In the genomic region with DNA sequence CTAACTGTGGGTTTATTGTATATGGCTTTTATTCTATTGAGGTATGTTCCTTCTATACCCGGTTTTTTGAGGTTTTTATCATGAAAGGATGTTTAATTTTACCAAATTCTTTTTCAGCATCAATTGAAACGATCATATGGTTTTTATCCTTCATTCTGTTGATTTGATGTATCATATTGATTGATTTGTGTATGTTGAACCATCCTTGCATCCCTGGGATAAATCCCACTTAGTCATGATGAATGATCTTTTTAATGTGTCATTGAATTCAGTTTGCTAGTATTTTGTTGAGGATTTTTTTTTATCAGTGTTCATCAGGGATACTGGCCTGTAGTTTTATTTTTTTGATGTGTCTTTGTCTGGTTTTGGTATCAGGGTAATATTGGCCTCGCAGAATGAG, we compare ENCODE assay signal across 4 cellular contexts. TPM values are rescaled to one million over a fixed set of nuclear protein-coding genes. Genes with fewer than 3 reads are reported as not detected.
DNase-seq lines count a peak whose midpoint lies in the region; ATAC-seq, FAIRE-seq and TF ChIP-seq lines count a peak whose summit lies in the region.
"Not testable (repeated sequence)": the region's sequence is repeated elsewhere in the genome, so short reads cannot be mapped to it uniquely, and the experiment has no call there.

No MANE protein-coding gene starts in this region.

- H3K27me3 ChIP-seq in K562 (ENCODE audit: control insufficient read depth in 2 of 2, insufficient read depth in 2 of 2, low read length in 2 of 2), result not testable (repeated sequence)

- not testable (repeated sequence) for H3K4me1 ChIP-seq in A549; K562 (replicated peaks in 1 of 2; ENCODE audit: control insufficient read depth in 2 of 2, insufficient read depth in 2 of 2, low read length in 2 of 2)

- not testable (repeated sequence) for H3K4me3 ChIP-seq in A549, K562

- H3K9me1 ChIP-seq in K562 (ENCODE audit: control insufficient read depth, insufficient read depth, low read length), result not testable (repeated sequence)

- not testable (repeated sequence) for H3K9ac ChIP-seq in K562 (ENCODE audit: insufficient read depth in 1 of 2, low read depth in 2 of 2, low read length in 2 of 2)

- H3K36me3 ChIP-seq in K562 (ENCODE audit: control insufficient read depth, insufficient read depth, low read length), result not testable (repeated sequence)

- CTCF ChIA-PET in A549 (lab: Yijun Ruan, JAX); K562 (lab: Yijun Ruan, JAX; ENCODE audit: low intra/inter-chr PET ratio): not testable (repeated sequence)

- H3K9me3 ChIP-seq in A549, result peaks cover 12% of the 10 kb centered on the region
- not testable (repeated sequence) for H3K9me3 ChIP-seq in K562 (replicated peaks; ENCODE audit: control insufficient read depth, insufficient read depth, low read depth, low read length)

- not testable (repeated sequence) for TF ChIP-seq CTCF in A549 (IDR thresholded peaks at IDR 0.05); K562 (IDR thresholded peaks at IDR 0.05 in 2 of 3, conservative IDR thresholded peaks at IDR 0.05 in 1 of 3; ENCODE audit: insufficient read depth in 2 of 3, low read depth in 1 of 3, low read length in 3 of 3)

- in situ Hi-C loops in K562 (cut with MboI), result not testable (repeated sequence)

- not testable (repeated sequence) for H2AFZ ChIP-seq in K562 (ENCODE audit: low read depth, low read length)

- H4K20me1 ChIP-seq in K562 (replicated peaks; ENCODE audit: control insufficient read depth, insufficient read depth, low read length), result not testable (repeated sequence)

- TF ChIP-seq EP300 in A549 (IDR thresholded peaks at IDR 0.05); K562 (IDR thresholded peaks at IDR 0.05; ENCODE audit: low read length): not testable (repeated sequence)

- H3K4me2 ChIP-seq in A549; K562 (ENCODE audit: insufficient read depth, low read length): not testable (repeated sequence)

- H3K79me2 ChIP-seq in K562 (ENCODE audit: control insufficient read depth, insufficient read depth, low read length), result not testable (repeated sequence)

- H3K27ac ChIP-seq in A549; K562 (ENCODE audit: extremely low read depth, low read depth, low read length): not testable (repeated sequence)

- 46% methylated on average over 3 of the region's 3 CpGs for WGBS in A549 (ENCODE audit: missing lambda C conversion rate)
- WGBS in K562 (ENCODE audit: insufficient coverage, low coverage, missing lambda C conversion rate), result 15% methylated on average over 3 of the region's 3 CpGs

- ATAC-seq in A549, K562: not testable (repeated sequence)

- not testable (repeated sequence) for TF ChIP-seq POLR2A in A549 (IDR thresholded peaks at IDR 0.05; ENCODE audit: low read length); K562 (conservative IDR thresholded peaks at IDR 0.05)

- intact Hi-C loops in K562 (cut with micrococcal nuclease), result not testable (repeated sequence)

- BruUV-seq in K562 (replicated peaks; lab: Mats Ljungman, UMichigan), result not testable (repeated sequence)

- DNase-seq in A549 (ENCODE audit: low read depth in 1 of 2, low spot score in 1 of 2); K562 (ENCODE audit: extremely low read depth in 1 of 4, low spot score in 3 of 4): not testable (repeated sequence)

- POLR2A ChIA-PET in A549 (lab: Yijun Ruan, JAX); K562 (lab: Yijun Ruan, JAX): not testable (repeated sequence)

- FAIRE-seq in A204.1 (lab: Jason Lieb, UNC) (peak; percentile 40), A549 (lab: Jason Lieb, UNC) (peak; percentile 23), G401.6 (lab: Jason Lieb, UNC) (peak; percentile 31)
- not testable (repeated sequence) for FAIRE-seq in K562 (lab: Jason Lieb, UNC)

- not testable (repeated sequence) for TF ChIP-seq RAD21 in A549 (conservative IDR thresholded peaks at IDR 0.05 in 1 of 2, IDR thresholded peaks at IDR 0.05 in 1 of 2); K562 (CRISPR knock-in tag; conservative IDR thresholded peaks at IDR 0.05 in 1 of 2, IDR thresholded peaks at IDR 0.05 in 1 of 2)

TF ChIP-seq in K562, 482 proteins besides CTCF, POLR2A, EP300 and RAD21:
- TF ChIP-seq TRIM24 (IDR thresholded peaks at IDR 0.05), result 0 out of 4 replicates have a peak, but pooled peaks of 1 of the 2 experiments have one; percentile 31
- peak; percentile 94 for TF ChIP-seq ZNF324 (CRISPR knock-in tag; IDR thresholded peaks at IDR 0.05)
- TF ChIP-seq MEIS2 (IDR thresholded peaks at IDR 0.05; ENCODE audit: partially characterized antibody), result peak; percentile 17
- TF ChIP-seq MAFG (tag; conservative IDR thresholded peaks at IDR 0.05), result 0 out of 2 replicates have a peak, but pooled peaks have one; percentile 7

RNA-seq across cellular contexts. Expression of a gene that starts 19.4 kb away (rescaled TPM):
- polyA plus RNA-seq in A549 (2011; rRNA removed) (40.2 and 44.3 TPM in 2 replicates), A549 (2017; fragmentation: RNase III; extraction: RNeasy Plus Mini Kit Qiagen cat#74134 plus additional on column Dnase treatment) (24.6 to 27.4 TPM (median 25.7 TPM) in 3 replicates), K562 (2011; rRNA removed) (37.3 and 59.5 TPM in 2 replicates), K562 (2014; fragmentation: Illumina TruSeq; extraction: Trizol) (31.4 and 44.8 TPM in 2 replicates), K562 (2014; fragmentation: Nextera tagmentation; extraction: Ambion mirVana) (10 to 100 TPM in 1 of 2 experiments, 1 to 10 TPM in 1; 8.2 to 11.1 TPM), K562 (2014; rRNA removed) (35.5 and 37.9 TPM in 2 replicates)
- 28.2 and 30.2 TPM in 2 replicates for polyA plus RNA-seq in A549 (2012; cell fraction: cytosol; rRNA removed)
- polyA plus RNA-seq in A549 (2012; cell fraction: nucleus; rRNA removed), result 17.6 and 31.1 TPM in 2 replicates
- polyA minus RNA-seq in A549 (2011; rRNA and poly(A)+ RNA removed), result 15.0 and 16.3 TPM in 2 replicates
- total RNA-seq in K562 (2011; cell fraction: chromatin; rRNA removed; ENCODE audit: low replicate concordance), result 71.2 and 136 TPM in 2 replicates
- 40.0 and 46.1 TPM in 2 replicates for total RNA-seq in K562 (2011; cell fraction: nucleolus; rRNA removed)
- total RNA-seq in K562 (2011; cell fraction: nucleoplasm; rRNA removed), result 82.1 and 111 TPM in 2 replicates
- total RNA-seq in K562 (2014; rRNA removed) (30.0 and 30.7 TPM in 2 replicates), K562 (2014; rRNA removed; fragmentation: Illumina TruSeq; extraction: Trizol) (33.3 and 36.5 TPM in 2 replicates), K562 (2015; rRNA removed; fragmentation: Illumina TruSeq; extraction: Trizol) (35.4 and 36.5 TPM in 2 replicates), K562 (2021) (27.9 and 28.1 TPM in 2 replicates)
- 25.0 and 30.5 TPM in 2 replicates for polyA plus RNA-seq in K562 (2011; cell fraction: cytosol; rRNA removed)
- 29.8 and 29.9 TPM in 2 replicates for polyA plus RNA-seq in K562 (2011; cell fraction: nucleus; rRNA removed)
- polyA plus RNA-seq in K562 (2012), result 26.6 and 33.6 TPM in 2 replicates
- 36.9 and 43.0 TPM in 2 replicates for polyA minus RNA-seq in K562 (2011; rRNA and poly(A)+ RNA removed)
- 17.2 and 19.9 TPM in 2 replicates for polyA minus RNA-seq in K562 (2011; cell fraction: cytosol; rRNA and poly(A)+ RNA removed)
- 16.4 and 20.3 TPM in 2 replicates for polyA minus RNA-seq in K562 (2011; cell fraction: nucleus; rRNA and poly(A)+ RNA removed)
